ENCODE assay signal across 9 cellular contexts in genomic region chr7:84022686-84023308, GRCh38.
DNase-seq lines count a peak whose midpoint lies in the region; ATAC-seq and TF ChIP-seq lines count a peak whose summit lies in the region.
"Had no signal": no experiment of that assay in that cellular context is flagged by ENCODE, and none has a peak within 500 bp of the region (broad histone marks: within the 10 kb centered on the region; RNA-seq: fewer than 3 reads in every experiment).

No MANE protein-coding gene starts in this region.

- no peak for TF ChIP-seq POLR2A in transverse colon (IDR thresholded peaks at IDR 0.05)

- peaks cover 7 to 9% of the 10 kb centered on the region in 2 donors for H3K4me1 ChIP-seq in duodenal mucosa (ENCODE audit: control insufficient read depth in 1 of 2, insufficient read depth in 2 of 2, low read length in 2 of 2)
- peaks cover 0 to 30% (median 7%) of the 10 kb centered on the region in 4 donors for H3K4me1 ChIP-seq in transverse colon
- H3K4me1 ChIP-seq: body of pancreas had no signal

- H3K27ac ChIP-seq in duodenal mucosa (ENCODE audit: low read depth, low read length) (no peak overlapping the region), transverse colon (peak overlapping the region in 1 of 4 donors; percentile 14), coronary artery (no peak overlapping the region)
- H3K27ac ChIP-seq: body of pancreas had no signal

- 42 to 44% methylated on average over 3 to 5 of the region's 5 CpGs for WGBS in transverse colon (ENCODE audit: low coverage in 1 of 2), 2 donors

- no peaks in the 10 kb centered on the region for H3K9me3 ChIP-seq in duodenal mucosa (ENCODE audit: control insufficient read depth in 1 of 2, low read length in 2 of 2)
- no peaks in the 10 kb centered on the region for H3K9me3 ChIP-seq in transverse colon
- H3K9me3 ChIP-seq: body of pancreas had no signal

- TF ChIP-seq CTCF in transverse colon (IDR thresholded peaks at IDR 0.05): no peak
- TF ChIP-seq CTCF in coronary artery (IDR thresholded peaks at IDR 0.05): no peak

- no peaks in the 10 kb centered on the region for H3K36me3 ChIP-seq in duodenal mucosa (ENCODE audit: control insufficient read depth in 1 of 2, insufficient read depth in 2 of 2, low read length in 2 of 2)
- H3K36me3 ChIP-seq in transverse colon: no peaks in the 10 kb centered on the region

- no peak for TF ChIP-seq EP300 in transverse colon (IDR thresholded peaks at IDR 0.05; ENCODE audit: low read depth)

- H3K4me3 ChIP-seq in duodenal mucosa (ENCODE audit: low read depth in 1 of 2, low read length in 2 of 2) (peak overlapping the region; percentile 14 to 25), transverse colon (no peak overlapping the region), coronary artery (no peak overlapping the region)
- H3K4me3 ChIP-seq: body of pancreas had no signal

- peak; percentile 6 for DNase-seq in NCI-H446 treated with DMSO at 0.1 percent for 48 hours (lab: John Stamatoyannopoulos, UW)
- no peak for DNase-seq in NCI-H446 (lab: John Stamatoyannopoulos, UW)
- DNase-seq in NCI-H524 (lab: John Stamatoyannopoulos, UW): peak; percentile 41 to 84
- DNase-seq in transverse colon: peak; percentile 19
- no peak for DNase-seq in coronary artery (ENCODE audit: low spot score)
- DNase-seq in DMS153 (lab: John Stamatoyannopoulos, UW): no peak

- H3K27me3 ChIP-seq in duodenal mucosa (ENCODE audit: control insufficient read depth in 1 of 2, insufficient read depth in 2 of 2, low read length in 2 of 2): no peaks in the 10 kb centered on the region
- no peaks in the 10 kb centered on the region for H3K27me3 ChIP-seq in transverse colon
- H3K27me3 ChIP-seq: body of pancreas had no signal

- in situ Hi-C loops in transverse colon (cut with MboI; ENCODE audit: low pct_ligation_motif_present in 1 of 4, low pct_unique_long_range_greater_than_20kb in 1 of 4, low sequenced_read_pairs in 3 of 4): no loop called here

- intact Hi-C loops in transverse colon (cut with DNase I; ENCODE audit: low total_unique reads): no loop called here

- H3K9ac ChIP-seq in duodenal mucosa (ENCODE audit: low read depth in 1 of 2, low read length in 2 of 2): no peak overlapping the region

- no peak for ATAC-seq in HG02798 (IDR thresholded peaks at IDR 0.05; ENCODE audit: poor library complexity, unreplicated experiment)
- ATAC-seq: body of pancreas had no signal

Comparison
In these comparisons a context has a peak if more than half of its experiments do, and no peak if none do; other contexts are left out.
1. DNase-seq: peak in NCI-H446 treated with DMSO at 0.1 percent for 48 hours (single experiment), NCI-H524 (2 of 2) and transverse colon (single experiment); none in NCI-H446 (0 of 2), coronary artery (single experiment) and DMS153 (single experiment).
2. H3K4me3 ChIP-seq: peak in duodenal mucosa (2 of 2); none in transverse colon (0 of 4) and coronary artery (single experiment).